8 cellular contexts compared by ENCODE assay signal in genomic region chr13:27921421-27921960, GRCh38. TPM values are rescaled to one million over a fixed set of nuclear protein-coding genes. Genes with fewer than 3 reads are reported as not detected.
DNase-seq lines count a peak whose midpoint lies in the region; ATAC-seq and TF ChIP-seq lines count a peak whose summit lies in the region.

No MANE protein-coding gene starts in this region.

- H3K27me3 ChIP-seq in GM06990 (replicated peaks; ENCODE audit: control insufficient read depth, insufficient read depth, low read length) (no peaks in the 10 kb centered on the region; the same call in 1 of the 2 replicates), PC-3 (ENCODE audit: low read length) (peaks cover 17% of the 10 kb centered on the region), skeletal muscle tissue (ENCODE audit: control insufficient read depth in 3 of 3, insufficient read depth in 3 of 3, low read length in 3 of 3) (peaks cover 95 to 99% (median 98%) of the 10 kb centered on the region in 3 donors)

- H3K9ac ChIP-seq in PC-3 (ENCODE audit: low read length) (peak overlapping the region; percentile 31; the same call in 1 of the 2 replicates), skeletal muscle tissue (ENCODE audit: low read depth in 1 of 3, low read length in 3 of 3) (peak overlapping the region in 1 of 3 donors; percentile 50)

- no peaks in the 10 kb centered on the region for H3K79me2 ChIP-seq in PC-3 (ENCODE audit: low read length)

- CTCF ChIA-PET in PC-3 (lab: Charles Lee): no interaction called here

- no peak for TF ChIP-seq CTCF in GM06990 (IDR thresholded peaks at IDR 0.05; ENCODE audit: insufficient read depth, low read length, poor library complexity, severe bottlenecking)
- no peak for TF ChIP-seq CTCF in PC-3 (conservative IDR thresholded peaks at IDR 0.05; ENCODE audit: low read depth, low read length)
- TF ChIP-seq CTCF in fibroblast of pulmonary artery (IDR thresholded peaks at IDR 0.05; ENCODE audit: low read length, missing control alignments): no peak

- no peaks in the 10 kb centered on the region for H3K9me3 ChIP-seq in PC-3 (ENCODE audit: low read length)
- no peaks in the 10 kb centered on the region for H3K9me3 ChIP-seq in skeletal muscle tissue (ENCODE audit: control insufficient read depth in 3 of 3, low read length in 3 of 3)

- intact Hi-C loops in PC-3 (cut with micrococcal nuclease): no loop called here

- H3K27ac ChIP-seq in PC-3 (ENCODE audit: low read length) (no peak overlapping the region), skeletal muscle tissue (ENCODE audit: low read depth, low read length) (no peak overlapping the region)

- no peak for DNase-seq in GM06990 (ENCODE audit: extremely low read depth, insufficient read length)
- no peak for DNase-seq in PC-3
- DNase-seq in fibroblast of pulmonary artery (ENCODE audit: low read depth): no peak
- no peak for DNase-seq in amygdala (lab: John Stamatoyannopoulos, UW)
- no peak for DNase-seq in epidermal melanocyte (ENCODE audit: insufficient read length, low spot score)

- ATAC-seq in PC-3: peak; percentile 31
- no peak for ATAC-seq in HG03354 (IDR thresholded peaks at IDR 0.05; ENCODE audit: poor library complexity, severe bottlenecking, unreplicated experiment)
- ATAC-seq in GM19395 (IDR thresholded peaks at IDR 0.05; ENCODE audit: unreplicated experiment): no peak

- no peaks in the 10 kb centered on the region for H3K36me3 ChIP-seq in GM06990 (ENCODE audit: control insufficient read depth, insufficient read depth, low read length)
- no peaks in the 10 kb centered on the region for H3K36me3 ChIP-seq in PC-3 (ENCODE audit: low read depth, low read length)
- H3K36me3 ChIP-seq in skeletal muscle tissue (ENCODE audit: control insufficient read depth in 3 of 3, insufficient read depth in 3 of 3, low read length in 3 of 3): no peaks in the 10 kb centered on the region

- no peaks in the 10 kb centered on the region for H4K20me1 ChIP-seq in PC-3 (ENCODE audit: low read length)

- peak overlapping the region; percentile 99 for H3K4me2 ChIP-seq in PC-3 (ENCODE audit: low read length)

- no peaks in the 10 kb centered on the region for H3K4me1 ChIP-seq in PC-3 (ENCODE audit: insufficient read depth, low read length)
- peaks cover 16 to 40% (median 20%) of the 10 kb centered on the region in 3 donors for H3K4me1 ChIP-seq in skeletal muscle tissue (ENCODE audit: control insufficient read depth in 3 of 3, insufficient read depth in 3 of 3, low read length in 3 of 3)

- H3F3A ChIP-seq in PC-3 (ENCODE audit: low read length, unreplicated experiment): no peaks in the 10 kb centered on the region

- H3K4me3 ChIP-seq in GM06990 (replicated peaks; ENCODE audit: low read depth, low read length) (peak overlapping the region; percentile 38; the same call in 1 of the 2 replicates), PC-3 (ENCODE audit: low read length) (peak overlapping the region; percentile 76), fibroblast of pulmonary artery (replicated peaks; ENCODE audit: low read depth, low read length) (peak overlapping the region; percentile 33), skeletal muscle tissue (ENCODE audit: low read length in 3 of 3) (peak overlapping the region; percentile 45 to 67 (median 65))

- POLR2A ChIA-PET in PC-3 (lab: Charles Lee; ENCODE audit: unreplicated experiment): no interaction called here

- no TSS peak for BruUV-seq in PC-3 (replicated peaks; lab: Mats Ljungman, UMichigan)

- H2AFZ ChIP-seq in PC-3 (ENCODE audit: low read length): peak overlapping the region; percentile 95

- no peaks in the 10 kb centered on the region for H3K9me2 ChIP-seq in PC-3 (replicated peaks; ENCODE audit: low read length)

RNA-seq across cellular contexts. Expression of gene PDX1, which starts 1.7 kb away (rescaled TPM):
- total RNA-seq in PC-3 (2014; rRNA removed) (0.17 TPM in 1 of 2 replicates, not detected in the other), skeletal muscle tissue (not detected)

RNA-seq across cellular contexts. Expression of gene CDX2, which starts 47.6 kb away (rescaled TPM):
- total RNA-seq in PC-3 (2014; rRNA removed) (0.62 TPM in 1 of 2 replicates, not detected in the other), skeletal muscle tissue (not detected)
